ENCODE assay signal across 8 cellular contexts in genomic region chr19:58558623-58559274, GRCh38.
DNase-seq lines count a peak whose midpoint lies in the region; ATAC-seq and FAIRE-seq lines count a peak whose summit lies in the region.

No MANE protein-coding gene starts in this region.

- peak overlapping the region; percentile 96 for H3K4me3 ChIP-seq in ACC112 (ENCODE audit: low read depth, low read length)

- peaks cover 17% of the 10 kb centered on the region for H3K4me1 ChIP-seq in ACC112 (ENCODE audit: control insufficient read depth, insufficient read depth, low read length, unreplicated experiment)

- DNase-seq in GM19239 (ENCODE audit: insufficient read length, low spot score) (peak; percentile 86), ecto neural progenitor cell (ENCODE audit: low spot score) (peak; percentile 100), memory B cell (ENCODE audit: low spot score in 2 of 2) (peak; percentile 99 to 100), DMS153 (lab: John Stamatoyannopoulos, UW) (no peak)
- DNase-seq in activated CD4-positive, alpha-beta T cell treated with anti-CD3 and anti-CD28 coated beads for 48 hours, result peak; percentile 100
- DNase-seq in stimulated activated CD8-positive, alpha-beta memory T cell treated with anti-CD3 and anti-CD28 coated beads, Interleukin-15, amount 100 ng/mL, for 1 hour (ENCODE audit: low read depth), result peak; percentile 99

- H3K27ac Mint-ChIP-seq in memory B cell, result peak overlapping the region; percentile 99

- peaks cover 10% of the 10 kb centered on the region for H3K36me3 Mint-ChIP-seq in memory B cell

- H3K27me3 ChIP-seq in ACC112 (ENCODE audit: insufficient read depth, low read length), result no peaks in the 10 kb centered on the region

- no peaks in the 10 kb centered on the region for H3K9me3 Mint-ChIP-seq in memory B cell

- H3K27ac ChIP-seq in ACC112 (ENCODE audit: low read depth, low read length), result peak overlapping the region; percentile 98

- peaks cover 28% of the 10 kb centered on the region for H3K79me2 ChIP-seq in ACC112 (ENCODE audit: control insufficient read depth, insufficient read depth, low read length, unreplicated experiment)

- H3K36me3 ChIP-seq in ACC112 (ENCODE audit: insufficient read depth, low read length), result no peaks in the 10 kb centered on the region

- no peak for FAIRE-seq in GM19239 (lab: Jason Lieb, UNC)

- peak overlapping the region; percentile 56 for H2AFZ ChIP-seq in ACC112 (ENCODE audit: low read length, unreplicated experiment)

- ATAC-seq in HG03457 (IDR thresholded peaks at IDR 0.05; ENCODE audit: unreplicated experiment) (peak; percentile 45), memory B cell (ENCODE audit: low read depth) (peak; percentile 63)

- H3K27me3 Mint-ChIP-seq in memory B cell, result no peaks in the 10 kb centered on the region

- H3K4me3 Mint-ChIP-seq in memory B cell, result peak overlapping the region; percentile 99

- peaks cover 55% of the 10 kb centered on the region for H3K4me1 Mint-ChIP-seq in memory B cell
